9 cellular contexts compared by ENCODE assay signal in genomic region chr19:15324791-15325519, GRCh38. TPM values are rescaled to one million over a fixed set of nuclear protein-coding genes. Genes with fewer than 3 reads are reported as not detected.
A peak's percentile ranks its signal among the peaks of the same experiment; 100 is the strongest.
DNase-seq lines count a peak whose midpoint lies in the region; ATAC-seq, FAIRE-seq and TF ChIP-seq lines count a peak whose summit lies in the region.
"Had no signal": no experiment of that assay in that cellular context is flagged by ENCODE, and none has a peak within 500 bp of the region (broad histone marks: within the 10 kb centered on the region; RNA-seq: fewer than 3 reads in every experiment).

No MANE protein-coding gene starts in this region.

- no peaks in the 10 kb centered on the region for H3K9me3 Mint-ChIP-seq in activated CD4-positive, alpha-beta T cell treated with anti-CD3 and anti-CD28 coated beads, Interleukin-2, amount 10 ng/mL, durations not matched to agents 7 days and 5 days

- H3K79me2 ChIP-seq in K562 (ENCODE audit: control insufficient read depth, insufficient read depth, low read length): peaks cover 98% of the 10 kb centered on the region

- no peak overlapping the region for H2AFZ ChIP-seq in K562 (ENCODE audit: low read depth, low read length)

- H3K9me1 ChIP-seq in K562 (ENCODE audit: control insufficient read depth, insufficient read depth, low read length): peaks cover 21% of the 10 kb centered on the region

- BruUV-seq in K562 (replicated peaks; lab: Mats Ljungman, UMichigan): no TSS peak

- H3K4me1 ChIP-seq in K562 (replicated peaks in 1 of 2; ENCODE audit: control insufficient read depth in 2 of 2, insufficient read depth in 2 of 2, low read length in 2 of 2) (peaks cover 35 to 61% of the 10 kb centered on the region in 2 experiments), lung (ENCODE audit: control insufficient read depth in 2 of 2, insufficient read depth in 2 of 2, low read length in 2 of 2) (peaks cover 32 to 60% of the 10 kb centered on the region in 2 donors), thoracic aorta (ENCODE audit: control insufficient read depth in 1 of 2, low read depth in 2 of 2) (peaks cover 89 to 98% of the 10 kb centered on the region in 2 donors)

- H3K9me3 ChIP-seq in K562 (replicated peaks; ENCODE audit: control insufficient read depth, insufficient read depth, low read depth, low read length): no peaks in the 10 kb centered on the region
- no peaks in the 10 kb centered on the region for H3K9me3 ChIP-seq in lung (ENCODE audit: control insufficient read depth in 2 of 2, insufficient read depth in 1 of 2, low read length in 1 of 2)
- H3K9me3 ChIP-seq in thoracic aorta: no peaks in the 10 kb centered on the region

- DNase-seq in activated CD4-positive, alpha-beta T cell treated with anti-CD3 and anti-CD28 coated beads, Interleukin-2, amount 10 ng/mL, durations not matched to agents 7 days and 5 days: no peak
- DNase-seq in activated CD4-positive, alpha-beta T cell treated with anti-CD3 and anti-CD28 coated beads, Interleukin-2, amount 50 U/mL, for 1 hour: no peak
- no peak for DNase-seq in K562 (ENCODE audit: extremely low read depth in 1 of 4, low spot score in 3 of 4)
- DNase-seq in lung (ENCODE audit: low spot score): no peak
- no peak for DNase-seq in thoracic aorta (ENCODE audit: low spot score)
- DNase-seq in cerebellum (ENCODE audit: low spot score): no peak
- no peak for DNase-seq in NCI-H128 (lab: John Stamatoyannopoulos, UW; ENCODE audit: unreplicated experiment)
- DNase-seq: AML-193 had no signal

- 22% methylated on average over 6 of the region's 6 CpGs for WGBS in K562 (ENCODE audit: insufficient coverage, low coverage, missing lambda C conversion rate)
- 33 to 49% methylated on average over 6 of the region's 6 CpGs for WGBS in lung, 2 donors

- peak overlapping the region; percentile 2 to 83; a peak in 1 of 4 replicates for H3K9ac ChIP-seq in K562 (ENCODE audit: insufficient read depth in 1 of 2, low read depth in 2 of 2, low read length in 2 of 2)

- TF ChIP-seq CTCF in K562 (IDR thresholded peaks at IDR 0.05 in 2 of 3, conservative IDR thresholded peaks at IDR 0.05 in 1 of 3; ENCODE audit: insufficient read depth in 2 of 3, low read depth in 1 of 3, low read length in 3 of 3) (no peak), lung (IDR thresholded peaks at IDR 0.05; ENCODE audit: control extremely low read depth, extremely low read depth) (no peak), thoracic aorta (IDR thresholded peaks at IDR 0.05) (no peak)

- H3K27ac Mint-ChIP-seq in activated CD4-positive, alpha-beta T cell treated with anti-CD3 and anti-CD28 coated beads, Interleukin-2, amount 10 ng/mL, durations not matched to agents 7 days and 5 days: peak overlapping the region; percentile 1

- H4K20me1 ChIP-seq in K562 (replicated peaks; ENCODE audit: control insufficient read depth, insufficient read depth, low read length): peaks cover 80% of the 10 kb centered on the region

- H3K4me3 ChIP-seq in K562 (no peak overlapping the region), lung (no peak overlapping the region), thoracic aorta (peak overlapping the region; percentile 2)

- in situ Hi-C loops in K562 (cut with MboI): no loop called here

- ATAC-seq in K562 (peak; percentile 19), lung (ENCODE audit: insufficient read depth, low FRiP score) (no peak), thoracic aorta (ENCODE audit: insufficient number of reproducible peaks, low FRiP score, low read depth) (no peak), GM18858 (IDR thresholded peaks at IDR 0.05; ENCODE audit: unreplicated experiment) (no peak)

- peak overlapping the region; percentile 56 for H3K4me2 ChIP-seq in K562 (ENCODE audit: insufficient read depth, low read length)

- no peak for TF ChIP-seq POLR2A in K562 (conservative IDR thresholded peaks at IDR 0.05)

- peaks cover 18% of the 10 kb centered on the region for H3K36me3 Mint-ChIP-seq in activated CD4-positive, alpha-beta T cell treated with anti-CD3 and anti-CD28 coated beads, Interleukin-2, amount 10 ng/mL, durations not matched to agents 7 days and 5 days (ENCODE audit: low read depth)

- intact Hi-C loops in K562 (cut with micrococcal nuclease): loop anchor here (5.0 kb wide), 1 partner anchor 43 kb away; no protein-coding TSS in a partner anchor

- H3K27me3 ChIP-seq in K562 (ENCODE audit: control insufficient read depth in 2 of 2, insufficient read depth in 2 of 2, low read length in 2 of 2): no peaks in the 10 kb centered on the region
- no peaks in the 10 kb centered on the region for H3K27me3 ChIP-seq in lung (ENCODE audit: control insufficient read depth, insufficient read depth)
- no peaks in the 10 kb centered on the region for H3K27me3 ChIP-seq in thoracic aorta (replicated peaks; ENCODE audit: insufficient read depth)

- FAIRE-seq in K562 (lab: Jason Lieb, UNC): no peak

- H3K4me3 Mint-ChIP-seq in activated CD4-positive, alpha-beta T cell treated with anti-CD3 and anti-CD28 coated beads, Interleukin-2, amount 10 ng/mL, durations not matched to agents 7 days and 5 days: no peak overlapping the region

- no peak for TF ChIP-seq EP300 in K562 (IDR thresholded peaks at IDR 0.05; ENCODE audit: low read length)

- no peak for TF ChIP-seq RAD21 in K562 (CRISPR knock-in tag; conservative IDR thresholded peaks at IDR 0.05 in 1 of 2, IDR thresholded peaks at IDR 0.05 in 1 of 2)

- CTCF ChIA-PET in activated CD4-positive, alpha-beta T cell treated with anti-CD3 and anti-CD28 coated beads, Interleukin-2, amount 10 ng/mL, durations not matched to agents 7 days and 5 days (lab: Charles Lee): interaction anchor here (0.7 kb wide), 1 partner anchor 212 kb away, joined by 6 read pairs; no protein-coding TSS in a partner anchor
- CTCF ChIA-PET in K562 (lab: Yijun Ruan, JAX; ENCODE audit: low intra/inter-chr PET ratio): no interaction called here

- POLR2A ChIA-PET in activated CD4-positive, alpha-beta T cell treated with anti-CD3 and anti-CD28 coated beads, Interleukin-2, amount 10 ng/mL, durations not matched to agents 7 days and 5 days (lab: Charles Lee): no interaction called here
- POLR2A ChIA-PET in K562 (lab: Yijun Ruan, JAX): interaction anchor here (0.6 to 1.9 kb wide), 7 partner anchors 10 to 1372 kb away, joined by 3 to 8 read pairs (median 4); no protein-coding TSS in a partner anchor

- H3K27ac ChIP-seq in K562 (ENCODE audit: extremely low read depth, low read depth, low read length) (peak overlapping the region; percentile 48; the same call in 2 of the 3 replicates), lung (ENCODE audit: low read depth in 1 of 2, low read length in 1 of 2) (peak overlapping the region; percentile 52 to 73), thoracic aorta (peak overlapping the region; percentile 52 to 73)

- H3K27me3 Mint-ChIP-seq in activated CD4-positive, alpha-beta T cell treated with anti-CD3 and anti-CD28 coated beads, Interleukin-2, amount 10 ng/mL, durations not matched to agents 7 days and 5 days: no peaks in the 10 kb centered on the region

- H3K36me3 ChIP-seq in K562 (ENCODE audit: control insufficient read depth, insufficient read depth, low read length) (peaks cover 14% of the 10 kb centered on the region; the same call in 2 of the 3 replicates), lung (ENCODE audit: control insufficient read depth in 2 of 2, insufficient read depth in 2 of 2, low read length in 2 of 2) (no peaks in the 10 kb centered on the region), thoracic aorta (no peaks in the 10 kb centered on the region)

- H3K4me1 Mint-ChIP-seq in activated CD4-positive, alpha-beta T cell treated with anti-CD3 and anti-CD28 coated beads, Interleukin-2, amount 10 ng/mL, durations not matched to agents 7 days and 5 days: peaks cover 83% of the 10 kb centered on the region

RNA-seq across cellular contexts. Expression of gene BRD4, which starts 7.4 kb away (rescaled TPM):
- 100 to 1,000 TPM; 114 to 115 TPM for total RNA-seq in activated CD4-positive, alpha-beta T cell treated with anti-CD3 and anti-CD28 coated beads, Interleukin-2, amount 10 ng/mL, durations not matched to agents 7 days and 5 days
- total RNA-seq in K562 (2011; cell fraction: chromatin; rRNA removed; ENCODE audit: low replicate concordance): 157 and 305 TPM in 2 replicates
- 129 and 134 TPM in 2 replicates for total RNA-seq in K562 (2011; cell fraction: nucleolus; rRNA removed)
- 133 and 164 TPM in 2 replicates for total RNA-seq in K562 (2011; cell fraction: nucleoplasm; rRNA removed)
- total RNA-seq in K562 (2014; rRNA removed) (15.6 and 24.0 TPM in 2 replicates), K562 (2014; rRNA removed; fragmentation: Illumina TruSeq; extraction: Trizol) (11.3 and 13.0 TPM in 2 replicates), K562 (2015; rRNA removed; fragmentation: Illumina TruSeq; extraction: Trizol) (16.1 and 18.2 TPM in 2 replicates), K562 (2021) (93.7 and 105 TPM in 2 replicates), lung (10 to 100 TPM; 44.7 to 89.0 TPM), thoracic aorta (10 to 100 TPM; 49.0 to 70.9 TPM), cerebellum (23.5 TPM)
- polyA plus RNA-seq in K562 (2011; rRNA removed) (8.9 and 11.0 TPM in 2 replicates), K562 (2014; fragmentation: Illumina TruSeq; extraction: Trizol) (35.3 and 43.4 TPM in 2 replicates), K562 (2014; fragmentation: Nextera tagmentation; extraction: Ambion mirVana) (1 to 10 TPM; 1.8 to 5.4 TPM), K562 (2014; rRNA removed) (23.3 and 24.3 TPM in 2 replicates), lung (10 to 100 TPM; 23.2 to 30.8 TPM)
- polyA plus RNA-seq in K562 (2011; cell fraction: cytosol; rRNA removed): 5.8 and 8.4 TPM in 2 replicates
- polyA plus RNA-seq in K562 (2011; cell fraction: nucleus; rRNA removed): 36.9 and 48.9 TPM in 2 replicates
- polyA plus RNA-seq in K562 (2012): 61.3 and 74.1 TPM in 2 replicates
- polyA minus RNA-seq in K562 (2011; rRNA and poly(A)+ RNA removed): 14.6 and 17.9 TPM in 2 replicates
- 36.5 and 50.1 TPM in 2 replicates for polyA minus RNA-seq in K562 (2011; cell fraction: cytosol; rRNA and poly(A)+ RNA removed)
- 35.0 and 50.0 TPM in 2 replicates for polyA minus RNA-seq in K562 (2011; cell fraction: nucleus; rRNA and poly(A)+ RNA removed)

RNA-seq across cellular contexts. Expression of gene AKAP8, which starts 54.6 kb away (rescaled TPM):
- total RNA-seq in activated CD4-positive, alpha-beta T cell treated with anti-CD3 and anti-CD28 coated beads, Interleukin-2, amount 10 ng/mL, durations not matched to agents 7 days and 5 days: 10 to 100 TPM; 54.5 to 57.1 TPM
- 47.6 and 50.3 TPM in 2 replicates for total RNA-seq in K562 (2011; cell fraction: chromatin; rRNA removed; ENCODE audit: low replicate concordance)
- 26.3 and 27.0 TPM in 2 replicates for total RNA-seq in K562 (2011; cell fraction: nucleolus; rRNA removed)
- total RNA-seq in K562 (2011; cell fraction: nucleoplasm; rRNA removed): 22.2 and 28.7 TPM in 2 replicates
- total RNA-seq in K562 (2014; rRNA removed) (33.5 and 34.2 TPM in 2 replicates), K562 (2014; rRNA removed; fragmentation: Illumina TruSeq; extraction: Trizol) (13.3 and 13.8 TPM in 2 replicates), K562 (2015; rRNA removed; fragmentation: Illumina TruSeq; extraction: Trizol) (20.2 and 22.6 TPM in 2 replicates), K562 (2021) (49.9 and 56.5 TPM in 2 replicates), lung (10 to 100 TPM; 23.1 to 43.4 TPM), thoracic aorta (10 to 100 TPM; 18.7 to 54.9 TPM), cerebellum (14.0 TPM)
- polyA plus RNA-seq in K562 (2011; rRNA removed) (15.0 and 18.4 TPM in 2 replicates), K562 (2014; fragmentation: Illumina TruSeq; extraction: Trizol) (14.6 and 17.0 TPM in 2 replicates), K562 (2014; fragmentation: Nextera tagmentation; extraction: Ambion mirVana) (1 to 10 TPM; 3.4 to 4.4 TPM), K562 (2014; rRNA removed) (25.5 and 27.4 TPM in 2 replicates), lung (10 to 100 TPM; 15.0 to 16.4 TPM)
- 13.4 and 17.8 TPM in 2 replicates for polyA plus RNA-seq in K562 (2011; cell fraction: cytosol; rRNA removed)
- polyA plus RNA-seq in K562 (2011; cell fraction: nucleus; rRNA removed): 42.2 and 65.9 TPM in 2 replicates
- polyA plus RNA-seq in K562 (2012): 17.0 and 17.1 TPM in 2 replicates
- 9.5 and 10.9 TPM in 2 replicates for polyA minus RNA-seq in K562 (2011; rRNA and poly(A)+ RNA removed)
- 15.0 and 18.3 TPM in 2 replicates for polyA minus RNA-seq in K562 (2011; cell fraction: cytosol; rRNA and poly(A)+ RNA removed)
- 9.3 and 10.6 TPM in 2 replicates for polyA minus RNA-seq in K562 (2011; cell fraction: nucleus; rRNA and poly(A)+ RNA removed)
